ENCODE assay signal across 19 cellular contexts in the genomic region with DNA sequence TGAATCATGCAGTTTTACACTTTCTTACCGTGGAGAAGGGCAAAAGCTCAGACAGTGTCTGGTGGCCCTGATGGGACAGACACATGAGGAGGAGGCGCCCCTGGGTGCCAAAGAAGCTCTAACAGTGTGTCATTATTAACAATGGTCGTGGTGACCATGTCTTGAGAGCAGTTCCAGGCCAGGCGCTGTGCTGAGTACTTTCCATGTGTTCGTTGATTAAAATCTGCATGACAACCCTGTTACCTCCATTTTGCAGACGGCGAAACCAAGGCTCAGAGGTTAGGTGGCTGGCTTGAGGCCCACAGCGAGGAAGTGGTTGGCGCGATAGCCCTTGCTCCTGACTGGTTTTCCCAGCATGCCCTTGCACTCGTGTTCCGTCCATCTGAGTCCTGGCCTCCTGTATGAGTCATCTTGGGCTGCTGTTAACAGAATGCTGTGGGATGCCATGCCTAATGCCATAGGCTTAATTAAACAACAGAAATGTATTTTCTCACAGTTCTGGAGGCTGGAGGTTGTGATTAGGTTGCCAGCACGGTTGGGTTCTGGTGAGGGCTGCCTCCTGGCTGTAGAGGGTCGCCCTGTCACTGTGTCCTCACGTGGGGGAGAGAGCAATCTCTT.
DNase-seq lines count a peak whose midpoint lies in the region; ATAC-seq and TF ChIP-seq lines count a peak whose summit lies in the region.
"Had no signal": no experiment of that assay in that cellular context is flagged by ENCODE, and none has a peak within 500 bp of the region (broad histone marks: within the 10 kb centered on the region; RNA-seq: fewer than 3 reads in every experiment).

No MANE protein-coding gene starts in this region.

- no peaks in the 10 kb centered on the region for H3K4me1 Mint-ChIP-seq in natural killer cell treated with Interleukin-12 subunit alpha and Interleukin-12 subunit beta and Interleukin-15 and Interleukin-18, amount 100 ng/mL, for 72 hours (ENCODE audit: low read depth in 2 of 2)
- H3K4me1 Mint-ChIP-seq: activated T-helper 17 cell treated with anti-CD3 and anti-CD28 coated beads, Interleukin-2, amount 50 U/mL, for 72 hours; T-cell had no signal

- in situ Hi-C loops in gastrocnemius medialis (cut with MboI; ENCODE audit: low sequenced_read_pairs in 4 of 4), result no loop called here

- 92% methylated on average over 15 of the region's 15 CpGs for WGBS in hepatocyte (ENCODE audit: low lambda C conversion rate, missing lambda C conversion rate)

- H3K27me3 Mint-ChIP-seq in natural killer cell treated with Interleukin-12 subunit alpha and Interleukin-12 subunit beta and Interleukin-15 and Interleukin-18, amount 100 ng/mL, for 72 hours, result no peaks in the 10 kb centered on the region
- H3K27me3 Mint-ChIP-seq: activated T-helper 17 cell treated with anti-CD3 and anti-CD28 coated beads, Interleukin-2, amount 50 U/mL, for 72 hours; dendritic cell treated with granulocyte-macrophage colony-stimulating factor and Interleukin-4, amounts not matched to agents 40 ng/mL and 50 ng/mL, for 4 days; T-cell had no signal

- H3K9me3 ChIP-seq in hepatocyte (ENCODE audit: low read depth) (no peaks in the 10 kb centered on the region), gastrocnemius medialis (no peaks in the 10 kb centered on the region)
- H3K9me3 ChIP-seq: heart left ventricle, neutrophil, thoracic aorta had no signal

- H3K4me3 ChIP-seq in hepatocyte, result no peak overlapping the region
- H3K4me3 ChIP-seq in retinal pigment epithelial cell (ENCODE audit: low read length), result no peak overlapping the region
- no peak overlapping the region for H3K4me3 ChIP-seq in gastrocnemius medialis
- H3K4me3 ChIP-seq: heart left ventricle, thoracic aorta had no signal

- H3K36me3 ChIP-seq in hepatocyte (replicated peaks; ENCODE audit: insufficient read depth, low read depth) (no peaks in the 10 kb centered on the region), gastrocnemius medialis (no peaks in the 10 kb centered on the region)
- H3K36me3 ChIP-seq: neutrophil, thoracic aorta, WERI-Rb-1 had no signal

- no peak overlapping the region for H3K4me3 Mint-ChIP-seq in natural killer cell treated with Interleukin-12 subunit alpha and Interleukin-12 subunit beta and Interleukin-15 and Interleukin-18, amount 100 ng/mL, for 72 hours
- H3K4me3 Mint-ChIP-seq: activated T-helper 17 cell treated with anti-CD3 and anti-CD28 coated beads, Interleukin-2, amount 50 U/mL, for 72 hours; dendritic cell treated with granulocyte-macrophage colony-stimulating factor and Interleukin-4, amounts not matched to agents 40 ng/mL and 50 ng/mL, for 4 days; T-cell had no signal

- H2AFZ ChIP-seq in hepatocyte, result no peak overlapping the region

- H3K4me1 ChIP-seq in hepatocyte (ENCODE audit: insufficient read depth) (no peaks in the 10 kb centered on the region), gastrocnemius medialis (peaks cover 6% of the 10 kb centered on the region in 2 donors)

- H3K79me2 ChIP-seq in hepatocyte, result peaks cover 3% of the 10 kb centered on the region

- TF ChIP-seq CTCF in hepatocyte (IDR thresholded peaks at IDR 0.05; ENCODE audit: poor library complexity) (no peak), retinal pigment epithelial cell (conservative IDR thresholded peaks at IDR 0.05; ENCODE audit: low read depth, low read length) (peak; percentile 63), gastrocnemius medialis (IDR thresholded peaks at IDR 0.05 in 4 of 5, conservative IDR thresholded peaks at IDR 0.05 in 1 of 5) (no peak)

- ATAC-seq in natural killer cell treated with Interleukin-12 subunit alpha and Interleukin-12 subunit beta and Interleukin-15 and Interleukin-18, amount 100 ng/mL, for 72 hours, result no peak
- ATAC-seq in gastrocnemius medialis, result no peak
- no peak for ATAC-seq in GM18873 (IDR thresholded peaks at IDR 0.05; ENCODE audit: low FRiP score, unreplicated experiment)
- ATAC-seq: activated T-helper 17 cell treated with anti-CD3 and anti-CD28 coated beads, Interleukin-2, amount 50 U/mL, for 72 hours; heart left ventricle; T-cell had no signal

- no peak for TF ChIP-seq POLR2A in gastrocnemius medialis (IDR thresholded peaks at IDR 0.05)

- H3K27me3 ChIP-seq in hepatocyte (no peaks in the 10 kb centered on the region), gastrocnemius medialis (no peaks in the 10 kb centered on the region)
- H3K27me3 ChIP-seq: heart left ventricle, neutrophil had no signal

- intact Hi-C loops in gastrocnemius medialis (cut with DNase I; ENCODE audit: low total_unique reads), result no loop called here

- no peak overlapping the region for H3K4me2 ChIP-seq in hepatocyte

- no peak overlapping the region for H3K27ac ChIP-seq in hepatocyte
- H3K27ac ChIP-seq in gastrocnemius medialis, result no peak overlapping the region
- H3K27ac ChIP-seq: heart left ventricle, neutrophil, thoracic aorta, WERI-Rb-1 had no signal

- no peaks in the 10 kb centered on the region for H3K9me2 ChIP-seq in hepatocyte (replicated peaks; ENCODE audit: insufficient read depth)

- H3K27ac Mint-ChIP-seq in natural killer cell treated with Interleukin-12 subunit alpha and Interleukin-12 subunit beta and Interleukin-15 and Interleukin-18, amount 100 ng/mL, for 72 hours, result no peak overlapping the region
- H3K27ac Mint-ChIP-seq: activated T-helper 17 cell treated with anti-CD3 and anti-CD28 coated beads, Interleukin-2, amount 50 U/mL, for 72 hours; dendritic cell treated with granulocyte-macrophage colony-stimulating factor and Interleukin-4, amounts not matched to agents 40 ng/mL and 50 ng/mL, for 4 days; T-cell had no signal

- peak; percentile 18 for DNase-seq in HK-2 (ENCODE audit: unreplicated experiment)
- peak; percentile 94 for DNase-seq in amniotic epithelial cell (ENCODE audit: low read depth)
- peak; percentile 21 for DNase-seq in hepatocyte (ENCODE audit: low spot score)
- DNase-seq in retinal pigment epithelial cell (ENCODE audit: low read depth), result peak; percentile 93
- no peak for DNase-seq in natural killer cell treated with Interleukin-12 subunit alpha and Interleukin-12 subunit beta and Interleukin-15 and Interleukin-18, amount 100 ng/mL, for 72 hours (ENCODE audit: low spot score)
- no peak for DNase-seq in gastrocnemius medialis
- DNase-seq: heart left ventricle; islet precursor cell; KBM-7; mesendoderm; NCI-H1417; stimulated activated CD4-positive, alpha-beta T cell treated with anti-CD3 and anti-CD28 coated beads, Interleukin-4, amount 100 ng/mL, for 24 hours; T-cell; WERI-Rb-1 had no signal

- H4K20me1 ChIP-seq in hepatocyte (ENCODE audit: insufficient read depth, poor library complexity, severe bottlenecking), result no peaks in the 10 kb centered on the region

- no peaks in the 10 kb centered on the region for H3K9me3 Mint-ChIP-seq in natural killer cell treated with Interleukin-12 subunit alpha and Interleukin-12 subunit beta and Interleukin-15 and Interleukin-18, amount 100 ng/mL, for 72 hours
- H3K9me3 Mint-ChIP-seq: activated T-helper 17 cell treated with anti-CD3 and anti-CD28 coated beads, Interleukin-2, amount 50 U/mL, for 72 hours; dendritic cell treated with granulocyte-macrophage colony-stimulating factor and Interleukin-4, amounts not matched to agents 40 ng/mL and 50 ng/mL, for 4 days; T-cell had no signal

- no peaks in the 10 kb centered on the region for H3K36me3 Mint-ChIP-seq in natural killer cell treated with Interleukin-12 subunit alpha and Interleukin-12 subunit beta and Interleukin-15 and Interleukin-18, amount 100 ng/mL, for 72 hours
- H3K36me3 Mint-ChIP-seq: T-cell had no signal

Comparison
In these comparisons a context has a peak if more than half of its experiments do, and no peak if none do; other contexts are left out.
1. DNase-seq: peak in HK-2 (single experiment), amniotic epithelial cell (single experiment), hepatocyte (single experiment) and retinal pigment epithelial cell (single experiment); none in natural killer cell treated with Interleukin-12 subunit alpha and Interleukin-12 subunit beta and Interleukin-15 and Interleukin-18, amount 100 ng/mL, for 72 hours (single experiment) and gastrocnemius medialis (0 of 2).